In the genomic region with DNA sequence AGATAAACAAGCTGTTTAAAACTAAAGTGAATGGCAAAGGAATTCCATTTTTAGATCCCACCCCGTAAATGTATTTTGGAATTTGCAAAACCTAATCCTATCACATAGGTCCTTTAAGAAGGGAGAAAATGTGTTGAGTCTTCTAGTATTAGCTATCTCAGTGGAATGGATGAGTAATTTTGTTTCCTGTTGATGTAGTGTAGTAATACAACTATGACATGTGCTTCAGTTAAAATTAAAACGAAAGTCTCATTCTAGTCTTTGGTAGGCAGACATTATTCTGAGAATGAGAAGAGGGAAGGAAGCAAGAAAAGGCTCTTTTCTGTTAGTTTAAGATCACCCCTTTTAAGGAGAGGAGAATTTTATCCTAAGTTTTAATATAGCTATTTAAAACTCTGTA, we compare ENCODE assay signal across 8 cellular contexts.
DNase-seq lines count a peak whose midpoint lies in the region; ATAC-seq and TF ChIP-seq lines count a peak whose summit lies in the region.

No MANE protein-coding gene starts in this region.

- peak overlapping the region; percentile 61 for H3K27ac ChIP-seq in OCI-LY3 (ENCODE audit: low read length)
- peak overlapping the region; percentile 79 for H3K27ac ChIP-seq in fibroblast of lung (ENCODE audit: insufficient read depth, low read length)
- H3K27ac ChIP-seq in uterus = peak overlapping the region; percentile 24 to 78

- peaks cover 19% of the 10 kb centered on the region for H3K4me1 ChIP-seq in OCI-LY3 (ENCODE audit: low read length)
- peaks cover 16% of the 10 kb centered on the region for H3K4me1 ChIP-seq in fibroblast of lung (ENCODE audit: control insufficient read depth, extremely low read depth, insufficient read depth, low read length)
- peaks cover 0 to 5% of the 10 kb centered on the region in 2 donors for H3K4me1 ChIP-seq in uterus

- peak overlapping the region; percentile 45 for H3K4me2 ChIP-seq in OCI-LY3 (ENCODE audit: low read length)
- H3K4me2 ChIP-seq in fibroblast of lung (ENCODE audit: extremely low read depth, insufficient read depth, low read length) = peak overlapping the region; percentile 80

- H4K20me1 ChIP-seq in OCI-LY3 (ENCODE audit: insufficient read depth, low read length) = no peaks in the 10 kb centered on the region
- no peaks in the 10 kb centered on the region for H4K20me1 ChIP-seq in fibroblast of lung (ENCODE audit: control insufficient read depth, extremely low read depth, insufficient read depth, low read length)

- peak; percentile 86 for ATAC-seq in GM18498 (IDR thresholded peaks at IDR 0.05; ENCODE audit: unreplicated experiment)
- no peak for ATAC-seq in GM19023 (IDR thresholded peaks at IDR 0.05; ENCODE audit: unreplicated experiment)

- intact Hi-C loops in uterus (cut with DNase I; ENCODE audit: low total_unique reads) = no loop called here

- H3K36me3 ChIP-seq in OCI-LY3 (replicated peaks; ENCODE audit: low read depth, low read length) = peaks cover 3% of the 10 kb centered on the region
- no peaks in the 10 kb centered on the region for H3K36me3 ChIP-seq in fibroblast of lung (ENCODE audit: control insufficient read depth, insufficient read depth, low read length)
- H3K36me3 ChIP-seq in uterus = no peaks in the 10 kb centered on the region
- H3K36me3 ChIP-seq in MG63 = no peaks in the 10 kb centered on the region

- TF ChIP-seq CTCF in OCI-LY3 (IDR thresholded peaks at IDR 0.05; ENCODE audit: low read depth, low read length) (no peak), fibroblast of lung (conservative IDR thresholded peaks at IDR 0.05 in 1 of 2, IDR thresholded peaks at IDR 0.05 in 1 of 2; ENCODE audit: low read depth in 1 of 2, low read length in 2 of 2) (no peak), uterus (IDR thresholded peaks at IDR 0.05) (no peak)

- no peaks in the 10 kb centered on the region for H3K27me3 ChIP-seq in OCI-LY3 (ENCODE audit: low read depth, low read length)
- H3K27me3 ChIP-seq in fibroblast of lung (ENCODE audit: control insufficient read depth, insufficient read depth, low read length) = no peaks in the 10 kb centered on the region
- no peaks in the 10 kb centered on the region for H3K27me3 ChIP-seq in uterus
- no peaks in the 10 kb centered on the region for H3K27me3 ChIP-seq in MG63

- H3K9me3 ChIP-seq in OCI-LY3 (ENCODE audit: insufficient read depth, low read length) (0 out of 2 replicates have a peak, but pooled peaks cover 4% of the 10 kb centered on the region), fibroblast of lung (ENCODE audit: control insufficient read depth, insufficient read depth, low read depth, low read length) (no peaks in the 10 kb centered on the region), uterus (no peaks in the 10 kb centered on the region), MG63 (0 out of 2 replicates have a peak, but pooled peaks cover 4% of the 10 kb centered on the region)

- TF ChIP-seq POLR2A in uterus (IDR thresholded peaks at IDR 0.05) = no peak

- H3K9ac ChIP-seq in OCI-LY3 (ENCODE audit: low read length) = peak overlapping the region; percentile 14; the same call in 1 of the 2 replicates
- H3K9ac ChIP-seq in fibroblast of lung (ENCODE audit: insufficient read depth, low read length) = peak overlapping the region; percentile 39

- H3K4me3 ChIP-seq in OCI-LY3 (ENCODE audit: low read length) = no peak overlapping the region
- H3K4me3 ChIP-seq in fibroblast of lung (replicated peaks in 1 of 4; ENCODE audit: control extremely low read depth in 1 of 4, insufficient read depth in 1 of 4, low read depth in 3 of 4, low read length in 4 of 4) = peak overlapping the region in 2 of 4 experiments; percentile 15 to 17
- no peak overlapping the region for H3K4me3 ChIP-seq in uterus
- no peak overlapping the region for H3K4me3 ChIP-seq in MG63

- DNase-seq in HCEC 1CT (peak; percentile 93), fibroblast of lung (ENCODE audit: low read depth in 2 of 2) (peak; percentile 72 to 87), uterus (no peak), NCI-H2196 (lab: John Stamatoyannopoulos, UW; ENCODE audit: unreplicated experiment) (no peak), MG63 (no peak)

- H2AFZ ChIP-seq in OCI-LY3 (ENCODE audit: low read depth, low read length) (peak overlapping the region; percentile 56), fibroblast of lung (ENCODE audit: low read length) (peak overlapping the region; percentile 10)

- H3K79me2 ChIP-seq in OCI-LY3 (ENCODE audit: low read length) = no peaks in the 10 kb centered on the region
- H3K79me2 ChIP-seq in fibroblast of lung (ENCODE audit: control insufficient read depth, insufficient read depth, low read length) = no peaks in the 10 kb centered on the region

Comparison
In these comparisons a context has a peak if more than half of its experiments do, and no peak if none do; other contexts are left out.
1. DNase-seq: peak in HCEC 1CT (single experiment) and fibroblast of lung (2 of 2); none in uterus (0 of 2), NCI-H2196 (single experiment) and MG63 (single experiment).
2. Peak in every context shown above with its lines, with median percentiles within 50 percentile points of each other: H3K27ac ChIP-seq.